In the genomic region with DNA sequence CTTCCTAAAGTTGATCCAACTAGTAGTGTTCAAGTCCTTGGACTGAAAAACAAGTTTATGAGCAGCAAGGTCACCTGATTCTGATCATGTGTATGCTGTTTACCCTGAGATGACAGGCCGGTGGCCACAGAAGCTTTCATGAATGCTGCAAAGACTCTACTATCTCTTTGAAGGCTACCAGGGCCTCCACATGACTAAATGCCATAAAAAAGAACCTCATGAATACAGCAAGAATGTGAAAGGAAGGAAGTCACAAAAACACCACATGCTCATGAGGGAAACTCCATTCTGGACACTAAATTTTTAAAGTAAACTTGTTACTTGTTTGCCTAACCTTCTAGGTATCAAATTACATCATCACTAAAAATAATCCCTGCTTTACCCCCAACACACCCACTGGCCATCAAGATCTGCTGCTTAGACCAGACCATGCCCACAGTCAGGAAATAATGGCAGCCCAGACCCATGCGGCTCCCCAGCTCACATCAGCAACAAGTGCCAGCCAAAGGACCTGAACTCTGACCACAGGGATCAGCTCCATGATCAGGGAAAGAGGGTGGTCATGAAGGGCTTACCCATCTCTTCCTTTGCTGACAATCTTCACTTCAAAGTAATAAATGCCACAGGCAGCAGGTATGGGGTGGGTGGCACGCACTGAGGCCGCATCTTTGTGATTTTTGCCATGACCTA, we compare ENCODE assay signal across 1 cellular context.
TF ChIP-seq lines count a peak whose summit lies in the region.

No MANE protein-coding gene starts in this region.

TF ChIP-seq in neural cell, 6 proteins besides CTCF, POLR2A, EP300 and RAD21 (continued from another document):
- TF ChIP-seq, protein P1, sequence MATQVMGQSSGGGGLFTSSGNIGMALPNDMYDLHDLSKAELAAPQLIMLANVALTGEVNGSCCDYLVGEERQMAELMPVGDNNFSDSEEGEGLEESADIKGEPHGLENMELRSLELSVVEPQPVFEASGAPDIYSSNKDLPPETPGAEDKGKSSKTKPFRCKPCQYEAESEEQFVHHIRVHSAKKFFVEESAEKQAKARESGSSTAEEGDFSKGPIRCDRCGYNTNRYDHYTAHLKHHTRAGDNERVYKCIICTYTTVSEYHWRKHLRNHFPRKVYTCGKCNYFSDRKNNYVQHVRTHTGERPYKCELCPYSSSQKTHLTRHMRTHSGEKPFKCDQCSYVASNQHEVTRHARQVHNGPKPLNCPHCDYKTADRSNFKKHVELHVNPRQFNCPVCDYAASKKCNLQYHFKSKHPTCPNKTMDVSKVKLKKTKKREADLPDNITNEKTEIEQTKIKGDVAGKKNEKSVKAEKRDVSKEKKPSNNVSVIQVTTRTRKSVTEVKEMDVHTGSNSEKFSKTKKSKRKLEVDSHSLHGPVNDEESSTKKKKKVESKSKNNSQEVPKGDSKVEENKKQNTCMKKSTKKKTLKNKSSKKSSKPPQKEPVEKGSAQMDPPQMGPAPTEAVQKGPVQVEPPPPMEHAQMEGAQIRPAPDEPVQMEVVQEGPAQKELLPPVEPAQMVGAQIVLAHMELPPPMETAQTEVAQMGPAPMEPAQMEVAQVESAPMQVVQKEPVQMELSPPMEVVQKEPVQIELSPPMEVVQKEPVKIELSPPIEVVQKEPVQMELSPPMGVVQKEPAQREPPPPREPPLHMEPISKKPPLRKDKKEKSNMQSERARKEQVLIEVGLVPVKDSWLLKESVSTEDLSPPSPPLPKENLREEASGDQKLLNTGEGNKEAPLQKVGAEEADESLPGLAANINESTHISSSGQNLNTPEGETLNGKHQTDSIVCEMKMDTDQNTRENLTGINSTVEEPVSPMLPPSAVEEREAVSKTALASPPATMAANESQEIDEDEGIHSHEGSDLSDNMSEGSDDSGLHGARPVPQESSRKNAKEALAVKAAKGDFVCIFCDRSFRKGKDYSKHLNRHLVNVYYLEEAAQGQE (IDR thresholded peaks at IDR 0.05; ENCODE audit: borderline replicate concordance): no peak
